21 cellular contexts compared by ENCODE assay signal in genomic region chr19:55588738-55589137, GRCh38. TPM values are rescaled to one million over a fixed set of nuclear protein-coding genes. Genes with fewer than 3 reads are reported as not detected.
DNase-seq lines count a peak whose midpoint lies in the region; ATAC-seq, FAIRE-seq and TF ChIP-seq lines count a peak whose summit lies in the region.
"Had no signal": no experiment of that assay in that cellular context is flagged by ENCODE, and none has a peak within 500 bp of the region (broad histone marks: within the 10 kb centered on the region; RNA-seq: fewer than 3 reads in every experiment).

No MANE protein-coding gene starts in this region.

- TF ChIP-seq POLR2A in K562 (conservative IDR thresholded peaks at IDR 0.05), result no peak

- CTCF ChIA-PET in activated naive CD4-positive, alpha-beta T cell treated with anti-CD3 and anti-CD28 coated beads for 36 hours (lab: Charles Lee), result no interaction called here
- CTCF ChIA-PET in K562 (lab: Yijun Ruan, JAX; ENCODE audit: low intra/inter-chr PET ratio), result no interaction called here
- CTCF ChIA-PET in RWPE1 (lab: Yijun Ruan, JAX), result no interaction called here

- no peaks in the 10 kb centered on the region for H3K27me3 Mint-ChIP-seq in activated naive CD4-positive, alpha-beta T cell treated with anti-CD3 and anti-CD28 coated beads, Interleukin-2, amount 50 U/mL, for 24 hours
- H3K27me3 Mint-ChIP-seq in activated naive CD4-positive, alpha-beta T cell treated with anti-CD3 and anti-CD28 coated beads for 36 hours (ENCODE audit: low read depth), result no peaks in the 10 kb centered on the region
- no peaks in the 10 kb centered on the region for H3K27me3 Mint-ChIP-seq in stimulated activated naive CD8-positive, alpha-beta T cell treated with anti-CD3 and anti-CD28 coated beads, Interleukin-15, Interleukin-2, amounts not matched to agents 100 ng/mL and 50 ng/mL, for 24 hours
- no peaks in the 10 kb centered on the region for H3K27me3 Mint-ChIP-seq in stimulated activated naive CD8-positive, alpha-beta T cell treated with anti-CD3 and anti-CD28 coated beads, Interleukin-15, amount 100 ng/mL, for 72 hours
- H3K27me3 Mint-ChIP-seq: CD4-positive, alpha-beta memory T cell had no signal

- H3K9me3 ChIP-seq in K562 (replicated peaks; ENCODE audit: control insufficient read depth, insufficient read depth, low read depth, low read length), result no peaks in the 10 kb centered on the region
- H3K9me3 ChIP-seq: A549 had no signal

- TF ChIP-seq RAD21 in K562 (CRISPR knock-in tag; conservative IDR thresholded peaks at IDR 0.05 in 1 of 2, IDR thresholded peaks at IDR 0.05 in 1 of 2), result no peak

- no peaks in the 10 kb centered on the region for H3K9me1 ChIP-seq in K562 (ENCODE audit: control insufficient read depth, insufficient read depth, low read length)

- in situ Hi-C loops in K562 (cut with MboI), result no loop called here

- peak overlapping the region; percentile 23 for H3K27ac Mint-ChIP-seq in activated naive CD4-positive, alpha-beta T cell treated with anti-CD3 and anti-CD28 coated beads, Interleukin-2, amount 50 U/mL, for 24 hours
- H3K27ac Mint-ChIP-seq in activated naive CD4-positive, alpha-beta T cell treated with anti-CD3 and anti-CD28 coated beads for 36 hours, result no peak overlapping the region
- no peak overlapping the region for H3K27ac Mint-ChIP-seq in stimulated activated naive CD8-positive, alpha-beta T cell treated with anti-CD3 and anti-CD28 coated beads, Interleukin-15, Interleukin-2, amounts not matched to agents 100 ng/mL and 50 ng/mL, for 24 hours
- no peak overlapping the region for H3K27ac Mint-ChIP-seq in stimulated activated naive CD8-positive, alpha-beta T cell treated with anti-CD3 and anti-CD28 coated beads, Interleukin-15, amount 100 ng/mL, for 72 hours
- H3K27ac Mint-ChIP-seq: GM23338, H9 had no signal

- no peak for DNase-seq in activated naive CD4-positive, alpha-beta T cell treated with anti-CD3 and anti-CD28 coated beads for 36 hours
- DNase-seq in stimulated activated naive CD8-positive, alpha-beta T cell treated with anti-CD3 and anti-CD28 coated beads, Interleukin-15, amount 100 ng/mL, for 72 hours, result no peak
- DNase-seq in K562 (ENCODE audit: extremely low read depth in 1 of 4, low spot score in 3 of 4) (no peak), RWPE1 (ENCODE audit: low spot score) (no peak), OCI-M2 (lab: John Stamatoyannopoulos, UW; ENCODE audit: unreplicated experiment) (no peak)
- DNase-seq: 8988T; ACHN; AML-193; C1 segment of cervical spinal cord; CD4-positive, alpha-beta memory T cell; COR-L47; DMS153; DND-41; H9 had no signal

- ATAC-seq in stimulated activated naive CD8-positive, alpha-beta T cell treated with anti-CD3 and anti-CD28 coated beads, Interleukin-15, amount 100 ng/mL, for 72 hours, result no peak
- no peak for ATAC-seq in K562
- ATAC-seq: A549, GM12878, GM23338, HCT116 had no signal

- 62% methylated on average over 7 of the region's 8 CpGs for whole genome bisulfite sequencing in K562 (ENCODE audit: insufficient coverage, low coverage, missing lambda C conversion rate)

- 0 out of 2 replicates have a peak, but pooled peaks cover 6% of the 10 kb centered on the region for H4K20me1 ChIP-seq in K562 (replicated peaks; ENCODE audit: control insufficient read depth, insufficient read depth, low read length)

- no peak overlapping the region for H3K4me3 Mint-ChIP-seq in activated naive CD4-positive, alpha-beta T cell treated with anti-CD3 and anti-CD28 coated beads, Interleukin-2, amount 50 U/mL, for 24 hours
- no peak overlapping the region for H3K4me3 Mint-ChIP-seq in activated naive CD4-positive, alpha-beta T cell treated with anti-CD3 and anti-CD28 coated beads for 36 hours
- peak overlapping the region; percentile 39 for H3K4me3 Mint-ChIP-seq in stimulated activated naive CD8-positive, alpha-beta T cell treated with anti-CD3 and anti-CD28 coated beads, Interleukin-15, Interleukin-2, amounts not matched to agents 100 ng/mL and 50 ng/mL, for 24 hours
- H3K4me3 Mint-ChIP-seq in stimulated activated naive CD8-positive, alpha-beta T cell treated with anti-CD3 and anti-CD28 coated beads, Interleukin-15, amount 100 ng/mL, for 72 hours, result no peak overlapping the region
- H3K4me3 Mint-ChIP-seq: GM23338 had no signal

- POLR2A ChIA-PET in K562 (lab: Yijun Ruan, JAX) (interaction anchor here (0.6 to 3.1 kb wide), 3 partner anchors 10 to 361 kb away, joined by 3 to 22 read pairs (median 3); partner anchors contain the start of genes FIZ1 and ZNF524), RWPE1 (lab: Yijun Ruan, JAX; ENCODE audit: low non-redundant PET) (no interaction called here)

- H3K27ac ChIP-seq in K562 (ENCODE audit: extremely low read depth, low read depth, low read length) (no peak overlapping the region), RWPE1 (no peak overlapping the region)
- H3K27ac ChIP-seq: A549 had no signal

- no peak overlapping the region for H3K4me3 ChIP-seq in K562
- H3K4me3 ChIP-seq: A549, GM12878, GM23338 had no signal

- peaks cover 12% of the 10 kb centered on the region; the same call in 2 of the 3 replicates for H3K36me3 ChIP-seq in K562 (ENCODE audit: control insufficient read depth, insufficient read depth, low read length)

- H3K4me1 ChIP-seq in K562 (replicated peaks in 1 of 2; ENCODE audit: control insufficient read depth in 2 of 2, insufficient read depth in 2 of 2, low read length in 2 of 2), result peaks cover 10 to 40% of the 10 kb centered on the region in 2 experiments; a peak in 3 of 5 replicates

- H3K4me2 ChIP-seq in K562 (ENCODE audit: insufficient read depth, low read length), result no peak overlapping the region
- H3K4me2 ChIP-seq: A549, GM23338 had no signal

- BruUV-seq in K562 (replicated peaks; lab: Mats Ljungman, UMichigan), result no TSS peak

- H3K27me3 ChIP-seq in K562 (ENCODE audit: control insufficient read depth in 2 of 2, insufficient read depth in 2 of 2, low read length in 2 of 2), result peaks cover 8 to 12% of the 10 kb centered on the region in 2 experiments; a peak in 4 of 5 replicates

- no peak overlapping the region for H3K9ac ChIP-seq in K562 (ENCODE audit: insufficient read depth in 1 of 2, low read depth in 2 of 2, low read length in 2 of 2)

- no peak for TF ChIP-seq EP300 in K562 (IDR thresholded peaks at IDR 0.05; ENCODE audit: low read length)

- intact Hi-C loops in activated naive CD4-positive, alpha-beta T cell treated with anti-CD3 and anti-CD28 coated beads for 36 hours (cut with micrococcal nuclease), result no loop called here
- intact Hi-C loops in K562 (cut with micrococcal nuclease), result no loop called here

- H3K36me3 Mint-ChIP-seq in activated naive CD4-positive, alpha-beta T cell treated with anti-CD3 and anti-CD28 coated beads, Interleukin-2, amount 50 U/mL, for 24 hours, result peaks cover 5% of the 10 kb centered on the region
- peaks cover 8% of the 10 kb centered on the region for H3K36me3 Mint-ChIP-seq in activated naive CD4-positive, alpha-beta T cell treated with anti-CD3 and anti-CD28 coated beads for 36 hours (ENCODE audit: low read depth)
- H3K36me3 Mint-ChIP-seq in stimulated activated naive CD8-positive, alpha-beta T cell treated with anti-CD3 and anti-CD28 coated beads, Interleukin-15, Interleukin-2, amounts not matched to agents 100 ng/mL and 50 ng/mL, for 24 hours (ENCODE audit: low read depth), result peaks cover 8% of the 10 kb centered on the region

- FAIRE-seq in K562 (lab: Jason Lieb, UNC), result no peak
- FAIRE-seq: G401.6, GM12878 had no signal

- H3K4me1 Mint-ChIP-seq in activated naive CD4-positive, alpha-beta T cell treated with anti-CD3 and anti-CD28 coated beads, Interleukin-2, amount 50 U/mL, for 24 hours, result peaks cover 28% of the 10 kb centered on the region
- peaks cover 23% of the 10 kb centered on the region for H3K4me1 Mint-ChIP-seq in activated naive CD4-positive, alpha-beta T cell treated with anti-CD3 and anti-CD28 coated beads for 36 hours (ENCODE audit: low read depth)
- peaks cover 25% of the 10 kb centered on the region for H3K4me1 Mint-ChIP-seq in stimulated activated naive CD8-positive, alpha-beta T cell treated with anti-CD3 and anti-CD28 coated beads, Interleukin-15, Interleukin-2, amounts not matched to agents 100 ng/mL and 50 ng/mL, for 24 hours (ENCODE audit: low read depth)
- peaks cover 32% of the 10 kb centered on the region for H3K4me1 Mint-ChIP-seq in stimulated activated naive CD8-positive, alpha-beta T cell treated with anti-CD3 and anti-CD28 coated beads, Interleukin-15, amount 100 ng/mL, for 72 hours

- no peaks in the 10 kb centered on the region for H3K79me2 ChIP-seq in K562 (ENCODE audit: control insufficient read depth, insufficient read depth, low read length)

- H2AFZ ChIP-seq in K562 (ENCODE audit: low read depth, low read length), result no peak overlapping the region
- H2AFZ ChIP-seq: GM23338 had no signal

- no peaks in the 10 kb centered on the region for H3K9me3 Mint-ChIP-seq in activated naive CD4-positive, alpha-beta T cell treated with anti-CD3 and anti-CD28 coated beads, Interleukin-2, amount 50 U/mL, for 24 hours
- H3K9me3 Mint-ChIP-seq in activated naive CD4-positive, alpha-beta T cell treated with anti-CD3 and anti-CD28 coated beads for 36 hours, result no peaks in the 10 kb centered on the region
- no peaks in the 10 kb centered on the region for H3K9me3 Mint-ChIP-seq in stimulated activated naive CD8-positive, alpha-beta T cell treated with anti-CD3 and anti-CD28 coated beads, Interleukin-15, Interleukin-2, amounts not matched to agents 100 ng/mL and 50 ng/mL, for 24 hours
- H3K9me3 Mint-ChIP-seq in stimulated activated naive CD8-positive, alpha-beta T cell treated with anti-CD3 and anti-CD28 coated beads, Interleukin-15, amount 100 ng/mL, for 72 hours, result no peaks in the 10 kb centered on the region
- H3K9me3 Mint-ChIP-seq: CD4-positive, alpha-beta memory T cell; GM23338; H9 had no signal

- TF ChIP-seq CTCF in K562 (IDR thresholded peaks at IDR 0.05 in 2 of 3, conservative IDR thresholded peaks at IDR 0.05 in 1 of 3; ENCODE audit: insufficient read depth in 2 of 3, low read depth in 1 of 3, low read length in 3 of 3) (no peak), RWPE1 (conservative IDR thresholded peaks at IDR 0.05; ENCODE audit: low read depth) (no peak)

RNA-seq across cellular contexts. Expression of gene ZNF579, which starts 8.1 kb away (rescaled TPM):
- total RNA-seq in activated naive CD4-positive, alpha-beta T cell treated with anti-CD3 and anti-CD28 coated beads for 36 hours, result 1 to 10 TPM; 6.1 to 6.5 TPM
- 39.4 and 55.2 TPM in 2 replicates for total RNA-seq in K562 (2011; cell fraction: chromatin; rRNA removed; ENCODE audit: low replicate concordance)
- 10.7 TPM in 2 replicates for total RNA-seq in K562 (2011; cell fraction: nucleolus; rRNA removed)
- 25.4 and 86.3 TPM in 2 replicates for total RNA-seq in K562 (2011; cell fraction: nucleoplasm; rRNA removed)
- total RNA-seq in K562 (2014; rRNA removed) (3.8 and 5.9 TPM in 2 replicates), K562 (2014; rRNA removed; fragmentation: Illumina TruSeq; extraction: Trizol) (1.0 and 1.3 TPM in 2 replicates), K562 (2015; rRNA removed; fragmentation: Illumina TruSeq; extraction: Trizol) (1.2 and 1.3 TPM in 2 replicates), K562 (2021) (15.0 and 15.9 TPM in 2 replicates)
- polyA plus RNA-seq in K562 (2011; rRNA removed) (1.6 and 3.3 TPM in 2 replicates), K562 (2014; fragmentation: Illumina TruSeq; extraction: Trizol) (3.3 and 3.9 TPM in 2 replicates), K562 (2014; fragmentation: Nextera tagmentation; extraction: Ambion mirVana) (under 1 TPM; 0.06 to 0.08 TPM), K562 (2014; rRNA removed) (3.4 and 4.9 TPM in 2 replicates)
- polyA plus RNA-seq in K562 (2011; cell fraction: cytosol; rRNA removed), result 3.0 and 6.5 TPM in 2 replicates
- polyA plus RNA-seq in K562 (2011; cell fraction: nucleus; rRNA removed), result 17.0 and 20.1 TPM in 2 replicates
- polyA plus RNA-seq in K562 (2012), result 6.7 and 9.7 TPM in 2 replicates
- polyA minus RNA-seq in K562 (2011; rRNA and poly(A)+ RNA removed), result 3.0 and 4.6 TPM in 2 replicates
- 5.6 and 7.0 TPM in 2 replicates for polyA minus RNA-seq in K562 (2011; cell fraction: cytosol; rRNA and poly(A)+ RNA removed)
- 4.6 and 5.4 TPM in 2 replicates for polyA minus RNA-seq in K562 (2011; cell fraction: nucleus; rRNA and poly(A)+ RNA removed)

RNA-seq across cellular contexts. Expression of gene FIZ1, which starts 10.6 kb away (rescaled TPM):
- 10 to 100 TPM; 12.8 to 14.8 TPM for total RNA-seq in activated naive CD4-positive, alpha-beta T cell treated with anti-CD3 and anti-CD28 coated beads for 36 hours
- 4.3 and 8.7 TPM in 2 replicates for total RNA-seq in K562 (2011; cell fraction: chromatin; rRNA removed; ENCODE audit: low replicate concordance)
- 5.7 and 6.8 TPM in 2 replicates for total RNA-seq in K562 (2011; cell fraction: nucleolus; rRNA removed)
- total RNA-seq in K562 (2011; cell fraction: nucleoplasm; rRNA removed), result 6.9 and 7.8 TPM in 2 replicates
- total RNA-seq in K562 (2014; rRNA removed), result 5.9 and 7.3 TPM in 2 replicates
- total RNA-seq in K562 (2014; rRNA removed; fragmentation: Illumina TruSeq; extraction: Trizol), result 2.3 and 3.2 TPM in 2 replicates
- total RNA-seq in K562 (2015; rRNA removed; fragmentation: Illumina TruSeq; extraction: Trizol), result 4.7 and 5.5 TPM in 2 replicates
- 14.4 and 17.5 TPM in 2 replicates for total RNA-seq in K562 (2021)
- polyA plus RNA-seq in K562 (2011; rRNA removed), result 3.8 and 4.7 TPM in 2 replicates
- polyA plus RNA-seq in K562 (2011; cell fraction: cytosol; rRNA removed), result 3.5 and 7.4 TPM in 2 replicates
- 7.6 and 10.7 TPM in 2 replicates for polyA plus RNA-seq in K562 (2011; cell fraction: nucleus; rRNA removed)
- 10.6 and 12.2 TPM in 2 replicates for polyA plus RNA-seq in K562 (2012)
- polyA plus RNA-seq in K562 (2014; fragmentation: Illumina TruSeq; extraction: Trizol), result 8.7 TPM in 2 replicates
- polyA plus RNA-seq in K562 (2014; fragmentation: Nextera tagmentation; extraction: Ambion mirVana), result under 1 TPM; 0.79 to 0.81 TPM
- polyA plus RNA-seq in K562 (2014; rRNA removed), result 5.7 and 5.8 TPM in 2 replicates
- 2.1 and 3.1 TPM in 2 replicates for polyA minus RNA-seq in K562 (2011; rRNA and poly(A)+ RNA removed)
- 5.5 and 6.6 TPM in 2 replicates for polyA minus RNA-seq in K562 (2011; cell fraction: cytosol; rRNA and poly(A)+ RNA removed)
- polyA minus RNA-seq in K562 (2011; cell fraction: nucleus; rRNA and poly(A)+ RNA removed), result 2.8 and 3.4 TPM in 2 replicates

RNA-seq across cellular contexts. Expression of gene ZNF524, which starts 11.3 kb away (rescaled TPM):
- 10 to 100 TPM; 20.9 to 23.0 TPM for total RNA-seq in activated naive CD4-positive, alpha-beta T cell treated with anti-CD3 and anti-CD28 coated beads for 36 hours
- 3.2 and 12.0 TPM in 2 replicates for total RNA-seq in K562 (2011; cell fraction: chromatin; rRNA removed; ENCODE audit: low replicate concordance)
- 12.4 and 13.0 TPM in 2 replicates for total RNA-seq in K562 (2011; cell fraction: nucleolus; rRNA removed)
- 7.3 and 7.5 TPM in 2 replicates for total RNA-seq in K562 (2011; cell fraction: nucleoplasm; rRNA removed)
- total RNA-seq in K562 (2014; rRNA removed) (14.7 and 23.6 TPM in 2 replicates), K562 (2014; rRNA removed; fragmentation: Illumina TruSeq; extraction: Trizol) (0.55 and 1.2 TPM in 2 replicates), K562 (2015; rRNA removed; fragmentation: Illumina TruSeq; extraction: Trizol) (5.6 and 6.4 TPM in 2 replicates), K562 (2021) (15.6 and 16.7 TPM in 2 replicates)
- polyA plus RNA-seq in K562 (2011; rRNA removed) (2.9 and 3.7 TPM in 2 replicates), K562 (2014; fragmentation: Illumina TruSeq; extraction: Trizol) (1.4 and 5.4 TPM in 2 replicates), K562 (2014; fragmentation: Nextera tagmentation; extraction: Ambion mirVana) (under 1 TPM; 0.08 to 0.10 TPM), K562 (2014; rRNA removed) (13.1 and 14.4 TPM in 2 replicates)
- polyA plus RNA-seq in K562 (2011; cell fraction: cytosol; rRNA removed), result 6.8 and 21.8 TPM in 2 replicates
- polyA plus RNA-seq in K562 (2011; cell fraction: nucleus; rRNA removed), result 9.0 and 14.1 TPM in 2 replicates
- 7.6 and 20.4 TPM in 2 replicates for polyA plus RNA-seq in K562 (2012)
- polyA minus RNA-seq in K562 (2011; rRNA and poly(A)+ RNA removed), result 0.30 and 0.67 TPM in 2 replicates
- polyA minus RNA-seq in K562 (2011; cell fraction: cytosol; rRNA and poly(A)+ RNA removed), result 5.1 and 7.1 TPM in 2 replicates
- 5.9 and 6.3 TPM in 2 replicates for polyA minus RNA-seq in K562 (2011; cell fraction: nucleus; rRNA and poly(A)+ RNA removed)

RNA-seq across cellular contexts. Expression of gene ZNF865, which starts 16.7 kb away (rescaled TPM):
- total RNA-seq in activated naive CD4-positive, alpha-beta T cell treated with anti-CD3 and anti-CD28 coated beads for 36 hours, result 10 to 100 TPM; 10.8 to 11.2 TPM
- total RNA-seq in K562 (2011; cell fraction: chromatin; rRNA removed; ENCODE audit: low replicate concordance), result 2.2 and 8.0 TPM in 2 replicates
- total RNA-seq in K562 (2011; cell fraction: nucleolus; rRNA removed), result 8.0 and 10.0 TPM in 2 replicates
- total RNA-seq in K562 (2011; cell fraction: nucleoplasm; rRNA removed), result 4.9 and 5.2 TPM in 2 replicates
- total RNA-seq in K562 (2014; rRNA removed) (1.6 and 2.3 TPM in 2 replicates), K562 (2014; rRNA removed; fragmentation: Illumina TruSeq; extraction: Trizol) (0.29 and 0.40 TPM in 2 replicates), K562 (2015; rRNA removed; fragmentation: Illumina TruSeq; extraction: Trizol) (1.4 and 1.5 TPM in 2 replicates), K562 (2021) (18.6 and 18.8 TPM in 2 replicates)
- polyA plus RNA-seq in K562 (2011; rRNA removed) (1.2 and 1.5 TPM in 2 replicates), K562 (2014; fragmentation: Illumina TruSeq; extraction: Trizol) (1.8 and 2.3 TPM in 2 replicates), K562 (2014; fragmentation: Nextera tagmentation; extraction: Ambion mirVana) (not detected), K562 (2014; rRNA removed) (6.7 and 6.9 TPM in 2 replicates)
- 2.0 and 9.6 TPM in 2 replicates for polyA plus RNA-seq in K562 (2011; cell fraction: cytosol; rRNA removed)
- 1.6 and 4.8 TPM in 2 replicates for polyA plus RNA-seq in K562 (2011; cell fraction: nucleus; rRNA removed)
- 6.0 and 10.0 TPM in 2 replicates for polyA plus RNA-seq in K562 (2012)
- polyA minus RNA-seq in K562 (2011; rRNA and poly(A)+ RNA removed), result 0.24 and 0.60 TPM in 2 replicates
- 7.3 and 9.8 TPM in 2 replicates for polyA minus RNA-seq in K562 (2011; cell fraction: cytosol; rRNA and poly(A)+ RNA removed)
- 1.1 and 1.5 TPM in 2 replicates for polyA minus RNA-seq in K562 (2011; cell fraction: nucleus; rRNA and poly(A)+ RNA removed)

RNA-seq across cellular contexts. Expression of gene ZNF784, which starts 35.6 kb away (rescaled TPM):
- total RNA-seq in activated naive CD4-positive, alpha-beta T cell treated with anti-CD3 and anti-CD28 coated beads for 36 hours, result 1 to 10 TPM; 3.7 to 4.0 TPM
- total RNA-seq in K562 (2011; cell fraction: chromatin; rRNA removed; ENCODE audit: low replicate concordance), result 6.3 and 14.3 TPM in 2 replicates
- total RNA-seq in K562 (2011; cell fraction: nucleolus; rRNA removed), result 10.0 and 12.5 TPM in 2 replicates
- 7.7 and 9.6 TPM in 2 replicates for total RNA-seq in K562 (2011; cell fraction: nucleoplasm; rRNA removed)
- total RNA-seq in K562 (2014; rRNA removed), result 2.0 and 3.8 TPM in 2 replicates
- 1.6 TPM in 2 replicates for total RNA-seq in K562 (2014; rRNA removed; fragmentation: Illumina TruSeq; extraction: Trizol)
- total RNA-seq in K562 (2015; rRNA removed; fragmentation: Illumina TruSeq; extraction: Trizol), result 2.7 and 3.2 TPM in 2 replicates
- total RNA-seq in K562 (2021), result 4.6 and 6.1 TPM in 2 replicates
- 2.1 and 3.5 TPM in 2 replicates for polyA plus RNA-seq in K562 (2011; rRNA removed)
- 2.0 and 4.3 TPM in 2 replicates for polyA plus RNA-seq in K562 (2011; cell fraction: cytosol; rRNA removed)
- 11.3 and 16.1 TPM in 2 replicates for polyA plus RNA-seq in K562 (2011; cell fraction: nucleus; rRNA removed)
- polyA plus RNA-seq in K562 (2012), result 7.3 and 7.9 TPM in 2 replicates
- polyA plus RNA-seq in K562 (2014; fragmentation: Illumina TruSeq; extraction: Trizol), result 4.1 and 5.1 TPM in 2 replicates
- polyA plus RNA-seq in K562 (2014; fragmentation: Nextera tagmentation; extraction: Ambion mirVana), result under 1 TPM; 0.14 to 0.17 TPM
- 4.1 and 4.4 TPM in 2 replicates for polyA plus RNA-seq in K562 (2014; rRNA removed)
- polyA minus RNA-seq in K562 (2011; rRNA and poly(A)+ RNA removed), result 1.4 TPM in 2 replicates
- polyA minus RNA-seq in K562 (2011; cell fraction: cytosol; rRNA and poly(A)+ RNA removed), result 1.3 and 2.6 TPM in 2 replicates
- polyA minus RNA-seq in K562 (2011; cell fraction: nucleus; rRNA and poly(A)+ RNA removed), result 2.7 TPM in 2 replicates
